In genomic region chr22:22593964-22594656, GRCh38 we compare ENCODE assay signal across 8 cellular contexts. TPM values are rescaled to one million over a fixed set of nuclear protein-coding genes. Genes with fewer than 3 reads are reported as not detected.
DNase-seq lines count a peak whose midpoint lies in the region; ATAC-seq lines count a peak whose summit lies in the region.

No MANE protein-coding gene starts in this region.

- peak; percentile 82 for ATAC-seq in activated naive CD8-positive, alpha-beta T cell treated with anti-CD3 and anti-CD28 coated beads, Interleukin-2, amount 50 U/mL, for 24 hours
- ATAC-seq in GM21447 (IDR thresholded peaks at IDR 0.05; ENCODE audit: unreplicated experiment) (no peak), HG02973 (IDR thresholded peaks at IDR 0.05; ENCODE audit: unreplicated experiment) (no peak)

- H3K27ac Mint-ChIP-seq in activated naive CD8-positive, alpha-beta T cell treated with anti-CD3 and anti-CD28 coated beads, Interleukin-2, amount 50 U/mL, for 24 hours, result no peak overlapping the region

- H3K9me3 Mint-ChIP-seq in activated naive CD8-positive, alpha-beta T cell treated with anti-CD3 and anti-CD28 coated beads, Interleukin-2, amount 50 U/mL, for 24 hours, result no peaks in the 10 kb centered on the region

- peaks cover 3% of the 10 kb centered on the region for H3K27me3 Mint-ChIP-seq in activated naive CD8-positive, alpha-beta T cell treated with anti-CD3 and anti-CD28 coated beads, Interleukin-2, amount 50 U/mL, for 24 hours

- no peaks in the 10 kb centered on the region for H3K36me3 Mint-ChIP-seq in activated naive CD8-positive, alpha-beta T cell treated with anti-CD3 and anti-CD28 coated beads, Interleukin-2, amount 50 U/mL, for 24 hours (ENCODE audit: low read depth)

- H3K4me1 Mint-ChIP-seq in activated naive CD8-positive, alpha-beta T cell treated with anti-CD3 and anti-CD28 coated beads, Interleukin-2, amount 50 U/mL, for 24 hours, result peaks cover 2% of the 10 kb centered on the region

- DNase-seq in DMS153 (lab: John Stamatoyannopoulos, UW) (peak; percentile 16), HPDE6-E6E7 (ENCODE audit: extremely low spot score) (peak; percentile 10), SK-N-DZ (ENCODE audit: low spot score) (peak; percentile 62), iPS-NIHi11 (ENCODE audit: low spot score) (peak; percentile 66)
- peak; percentile 62 for DNase-seq in activated naive CD8-positive, alpha-beta T cell treated with anti-CD3 and anti-CD28 coated beads, Interleukin-2, amount 50 U/mL, for 24 hours
- peak; percentile 52 for DNase-seq in stimulated activated CD4-positive, alpha-beta T cell treated with anti-CD3 and anti-CD28 coated beads, Interleukin-4, amount 100 ng/mL, for 1 hour

- no peak overlapping the region for H3K4me3 Mint-ChIP-seq in activated naive CD8-positive, alpha-beta T cell treated with anti-CD3 and anti-CD28 coated beads, Interleukin-2, amount 50 U/mL, for 24 hours

RNA-seq across cellular contexts. Expression of gene PRAME, which starts 35.0 kb away (rescaled TPM):
- polyA plus RNA-seq in SK-N-DZ (2014; cell fraction: cytosol; rRNA removed), result 979 and 1,004 TPM in 2 replicates
- polyA plus RNA-seq in SK-N-DZ (2014; cell fraction: nucleus; rRNA removed), result 808 and 907 TPM in 2 replicates

RNA-seq across cellular contexts. Expression of gene GGTLC2, which starts 50.3 kb away (rescaled TPM):
- not detected in 2 replicates for polyA plus RNA-seq in SK-N-DZ (2014; cell fraction: cytosol; rRNA removed)
- not detected in 2 replicates for polyA plus RNA-seq in SK-N-DZ (2014; cell fraction: nucleus; rRNA removed)

Comparison
In these comparisons a context has a peak if more than half of its experiments do, and no peak if none do; other contexts are left out.
1. DNase-seq: peak in every context shown above with its lines; median percentile 66 in iPS-NIHi11; 62 in SK-N-DZ; 62 in activated naive CD8-positive, alpha-beta T cell treated with anti-CD3 and anti-CD28 coated beads, Interleukin-2, amount 50 U/mL, for 24 hours; 52 in stimulated activated CD4-positive, alpha-beta T cell treated with anti-CD3 and anti-CD28 coated beads, Interleukin-4, amount 100 ng/mL, for 1 hour; 16 in DMS153; 10 in HPDE6-E6E7.